8 cellular contexts compared by ENCODE assay signal in the genomic region with DNA sequence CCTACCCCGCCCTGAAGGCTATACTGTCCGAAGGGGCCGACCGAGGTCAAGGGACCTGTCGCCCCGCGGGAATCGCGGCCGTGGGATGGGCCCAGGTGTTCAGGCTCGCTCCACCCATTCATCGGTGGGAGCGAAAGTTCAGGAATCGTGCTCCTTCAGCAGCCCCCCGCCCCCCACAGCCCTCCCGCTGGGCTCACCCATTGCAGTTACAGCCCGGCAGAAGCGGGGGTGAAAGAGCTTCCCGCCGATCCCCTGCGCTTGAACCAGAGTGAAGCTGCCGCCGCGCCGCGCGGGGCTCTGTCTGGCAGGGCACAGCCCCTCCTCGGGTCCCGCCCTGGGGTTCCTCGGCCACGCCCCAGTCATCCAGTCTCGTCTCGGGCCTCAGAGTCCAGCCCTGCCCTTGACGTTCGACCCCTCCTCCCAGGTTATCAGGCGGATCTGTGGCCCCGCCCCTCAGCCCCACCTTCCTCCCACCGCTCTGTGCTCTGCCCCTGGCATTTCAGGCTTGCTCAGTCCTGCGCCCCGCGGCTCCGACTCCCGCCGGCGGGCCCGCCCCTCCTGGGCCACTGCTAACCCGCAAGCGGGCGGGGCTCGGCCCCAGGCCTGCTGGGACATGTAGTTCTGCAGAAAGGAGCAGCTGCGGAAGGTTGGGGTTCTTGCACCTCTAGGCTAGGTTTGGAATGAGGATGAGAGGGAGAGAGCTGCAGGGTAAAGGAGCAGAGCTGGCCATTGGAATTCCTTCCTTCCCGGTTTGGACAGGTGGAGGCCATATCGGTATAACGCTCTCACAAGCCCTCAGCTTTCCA. TPM values are rescaled to one million over a fixed set of nuclear protein-coding genes. Genes with fewer than 3 reads are reported as not detected.
DNase-seq lines count a peak whose midpoint lies in the region; ATAC-seq and TF ChIP-seq lines count a peak whose summit lies in the region.

Gene MYORG (minus strand): TSS at position 303 of the 806 bp plus-strand sequence. CDS start 3,955 bp downstream, outside the sequence.

- peak; percentile 97 for DNase-seq in DMS 273 (lab: John Stamatoyannopoulos, UW; ENCODE audit: unreplicated experiment)
- peak; percentile 95 for DNase-seq in activated T-cell treated with anti-CD3 and anti-CD28 coated beads for 24 hours (ENCODE audit: low read depth)
- peak; percentile 32 for DNase-seq in epithelial cell of proximal tubule (ENCODE audit: low read depth)
- peak; percentile 96 for DNase-seq in mucosa of gallbladder (ENCODE audit: low spot score)
- peak; percentile 81 to 95 for DNase-seq in stimulated activated CD8-positive, alpha-beta memory T cell treated with anti-CD3 and anti-CD28 coated beads, Interleukin-4, amount 100 ng/mL, for 4 hours (ENCODE audit: low read depth in 2 of 2, low spot score in 1 of 2)

- H4K20me1 ChIP-seq in OCI-LY3 (ENCODE audit: insufficient read depth, low read length), result no peaks in the 10 kb centered on the region

- under 1% methylated on average over 54 of the region's 54 CpGs for WGBS in HUES64

- H3K4me3 ChIP-seq in HUES64 (ENCODE audit: low read length) (peak within 1 kb of the TSS; percentile 68), OCI-LY3 (ENCODE audit: low read length) (peak within 1 kb of the TSS; percentile 90), epithelial cell of proximal tubule (ENCODE audit: low read depth, low read length) (peak within 1 kb of the TSS; percentile 66)

- H3K36me3 ChIP-seq in HUES64 (ENCODE audit: insufficient read depth, low read length), result no peaks in the 10 kb centered on the region
- no peaks in the 10 kb centered on the region for H3K36me3 ChIP-seq in OCI-LY3 (replicated peaks; ENCODE audit: low read depth, low read length)

- H3K79me2 ChIP-seq in OCI-LY3 (ENCODE audit: low read length), result no peaks in the 10 kb centered on the region

- no peak within 1 kb of the TSS for H3K27ac ChIP-seq in HUES64 (ENCODE audit: low read depth, low read length)
- no peak within 1 kb of the TSS for H3K27ac ChIP-seq in OCI-LY3 (ENCODE audit: low read length)

- no peak for TF ChIP-seq CTCF in OCI-LY3 (IDR thresholded peaks at IDR 0.05; ENCODE audit: low read depth, low read length)
- TF ChIP-seq CTCF in epithelial cell of proximal tubule (conservative IDR thresholded peaks at IDR 0.05; ENCODE audit: low read depth, low read length), result no peak

- H3K27me3 ChIP-seq in HUES64 (ENCODE audit: insufficient read depth, low read length) (peaks cover 51% of the 10 kb centered on the region), OCI-LY3 (ENCODE audit: low read depth, low read length) (peaks cover 7% of the 10 kb centered on the region)

- ATAC-seq in GM21515 (IDR thresholded peaks at IDR 0.05; ENCODE audit: unreplicated experiment), result peak; percentile 90

- peak within 1 kb of the TSS; percentile 98 for H3K4me2 ChIP-seq in OCI-LY3 (ENCODE audit: low read length)

- H3K4me1 ChIP-seq in HUES64 (ENCODE audit: insufficient read depth, low read length) (peaks cover 10% of the 10 kb centered on the region; the same call in 1 of the 2 replicates), OCI-LY3 (ENCODE audit: low read length) (peaks cover 18% of the 10 kb centered on the region)

- H3K9ac ChIP-seq in HUES64 (ENCODE audit: low read depth, low read length) (0 out of 2 replicates have a peak within 1 kb of the TSS, but pooled peaks have one; percentile 7), OCI-LY3 (ENCODE audit: low read length) (peak within 1 kb of the TSS; percentile 68)

- peak within 1 kb of the TSS; percentile 89 for H2AFZ ChIP-seq in OCI-LY3 (ENCODE audit: low read depth, low read length)

- H3K9me3 ChIP-seq in HUES64 (ENCODE audit: insufficient read depth, low read depth, low read length), result no peaks in the 10 kb centered on the region
- no peaks in the 10 kb centered on the region for H3K9me3 ChIP-seq in OCI-LY3 (ENCODE audit: insufficient read depth, low read length)

RNA-seq across cellular contexts. Expression of gene MYORG, which starts in this region (rescaled TPM):
- 5.0 TPM for polyA plus RNA-seq in HUES64 (2013, experiment 1 of 2)
- polyA plus RNA-seq in HUES64 (2013, experiment 2 of 2), result 6.5 TPM
- total RNA-seq in epithelial cell of proximal tubule, result 2.9 and 6.6 TPM in 2 replicates
- total RNA-seq in mucosa of gallbladder, result 94.5 TPM

Comparison
In these comparisons a context has a peak if more than half of its experiments do, and no peak if none do; other contexts are left out.
1. RNA of gene MYORG (total RNA-seq): 94.5 TPM in mucosa of gallbladder (single experiment); 2.9 to 6.6 TPM in epithelial cell of proximal tubule; every median in the first group is over 10 times any median in the second.
2. DNase-seq: peak in every context shown above with its lines; median percentile 97 in DMS 273; 96 in mucosa of gallbladder; 95 in activated T-cell treated with anti-CD3 and anti-CD28 coated beads for 24 hours; 88 in stimulated activated CD8-positive, alpha-beta memory T cell treated with anti-CD3 and anti-CD28 coated beads, Interleukin-4, amount 100 ng/mL, for 4 hours; 32 in epithelial cell of proximal tubule.
3. Peak in every context shown above with its lines, with median percentiles within 50 percentile points of each other: H3K4me3 ChIP-seq.